Comparison of ENCODE assay signal across 9 cellular contexts in genomic region chr1:170562644-170563338, GRCh38. TPM values are rescaled to one million over a fixed set of nuclear protein-coding genes. Genes with fewer than 3 reads are reported as not detected.
A peak's percentile ranks its signal among the peaks of the same experiment; 100 is the strongest.
DNase-seq lines count a peak whose midpoint lies in the region; ATAC-seq and TF ChIP-seq lines count a peak whose summit lies in the region.
"Had no signal": no experiment of that assay in that cellular context is flagged by ENCODE, and none has a peak within 500 bp of the region (broad histone marks: within the 10 kb centered on the region; RNA-seq: fewer than 3 reads in every experiment).

No MANE protein-coding gene starts in this region.

- H3K36me3 Mint-ChIP-seq in CD8-positive, alpha-beta T cell: peaks cover 6% of the 10 kb centered on the region

- no peak overlapping the region for H3K4me3 Mint-ChIP-seq in CD8-positive, alpha-beta T cell

- in situ Hi-C loops in mammary epithelial cell (cut with MboI; ENCODE audit: low sequenced_read_pairs in 2 of 2): no loop called here

- no TSS peak for BruUV-seq in mammary epithelial cell (replicated peaks; lab: Mats Ljungman, UMichigan)

- no peak overlapping the region for H3K27ac ChIP-seq in CD8-positive, alpha-beta T cell (ENCODE audit: low read depth, low read length)
- H3K27ac ChIP-seq in mammary epithelial cell (ENCODE audit: insufficient read depth, low read depth, low read length) (peak overlapping the region; percentile 53), left lung (peak overlapping the region; percentile 56 to 83), thyroid gland (peak overlapping the region; percentile 50 to 55 (median 51))

- 7% methylated on average over 7 of the region's 7 CpGs for WGBS in mammary epithelial cell (ENCODE audit: low coverage, missing lambda C conversion rate)
- WGBS in thyroid gland, 2 donors: 54 to 58% methylated on average over 7 of the region's 7 CpGs

- no peak overlapping the region for H3K27ac Mint-ChIP-seq in CD8-positive, alpha-beta T cell
- H3K27ac Mint-ChIP-seq: IgD-negative memory B cell had no signal

- no peaks in the 10 kb centered on the region for H4K20me1 ChIP-seq in mammary epithelial cell (ENCODE audit: insufficient read depth, low read length)

- H3K27me3 Mint-ChIP-seq in CD8-positive, alpha-beta T cell (ENCODE audit: low read depth): peaks cover 8% of the 10 kb centered on the region

- H2AFZ ChIP-seq in mammary epithelial cell (ENCODE audit: low read depth, low read length): peak overlapping the region; percentile 80

- peaks cover 4% of the 10 kb centered on the region for H3K4me1 Mint-ChIP-seq in CD8-positive, alpha-beta T cell (ENCODE audit: low read depth)
- H3K4me1 Mint-ChIP-seq: IgD-negative memory B cell had no signal

- POLR2A ChIA-PET in CD8-positive, alpha-beta T cell (lab: Charles Lee): no interaction called here

- CTCF ChIA-PET in CD8-positive, alpha-beta T cell (lab: Charles Lee): no interaction called here
- CTCF ChIA-PET in mammary epithelial cell (lab: Charles Lee; ENCODE audit: low non-redundant PET): interaction anchor here (0.7 kb wide), 1 partner anchor 104 kb away, joined by 3 read pairs; no protein-coding TSS in a partner anchor

- ATAC-seq in CD8-positive, alpha-beta T cell: peak; percentile 23
- ATAC-seq in GM21723 (IDR thresholded peaks at IDR 0.05; ENCODE audit: unreplicated experiment) (peak; percentile 60), left lung (peak; percentile 92)

- dilution Hi-C loops in mammary epithelial cell (cut with HindIII; ENCODE audit: low sequenced_read_pairs): no loop called here

- H3K36me3 ChIP-seq in CD8-positive, alpha-beta T cell (ENCODE audit: insufficient read depth, low read length): peaks cover 2% of the 10 kb centered on the region
- no peaks in the 10 kb centered on the region for H3K36me3 ChIP-seq in mammary epithelial cell (ENCODE audit: insufficient read depth, low read length)
- no peaks in the 10 kb centered on the region for H3K36me3 ChIP-seq in left lung
- no peaks in the 10 kb centered on the region for H3K36me3 ChIP-seq in thyroid gland

- peak in 2 of 7 experiments; percentile 2 to 4 for DNase-seq in CD8-positive, alpha-beta T cell
- peak; percentile 22 for DNase-seq in NCI-H460 (ENCODE audit: extremely low read depth, low read depth)
- DNase-seq in mammary epithelial cell: peak; percentile 80
- DNase-seq in left lung: peak in 1 of 2 donors; percentile 51
- peak; percentile 11 to 17 for DNase-seq in thyroid gland
- DNase-seq in NCI-H82 treated with DMSO at 0.1 percent for 48 hours (lab: John Stamatoyannopoulos, UW; ENCODE audit: unreplicated experiment): no peak
- no peak for DNase-seq in GM19238 (ENCODE audit: insufficient read length, low spot score)

- no peaks in the 10 kb centered on the region for H3K4me1 ChIP-seq in CD8-positive, alpha-beta T cell (ENCODE audit: insufficient read depth, low read length)
- H3K4me1 ChIP-seq in mammary epithelial cell (ENCODE audit: insufficient read depth, low read length) (peaks cover 15% of the 10 kb centered on the region), left lung (peaks cover 5 to 7% of the 10 kb centered on the region in 2 donors), thyroid gland (no peaks in the 10 kb centered on the region)

- H3K79me2 ChIP-seq in mammary epithelial cell (ENCODE audit: insufficient read depth, low read length): no peaks in the 10 kb centered on the region

- intact Hi-C loops in CD8-positive, alpha-beta T cell (cut with DNase I, micrococcal nuclease): no loop called here
- intact Hi-C loops in mammary epithelial cell (cut with micrococcal nuclease) (loop anchor here (2.0 kb wide), 1 partner anchor 30 kb away; the partner anchor contains the start of gene GORAB), left lung (cut with DNase I) (no loop called here), thyroid gland (cut with DNase I) (no loop called here)

- H3K4me3 ChIP-seq in CD8-positive, alpha-beta T cell (ENCODE audit: low read depth, low read length): no peak overlapping the region
- H3K4me3 ChIP-seq in mammary epithelial cell (replicated peaks in 1 of 3; ENCODE audit: insufficient read depth in 1 of 3, low read depth in 2 of 3, low read length in 3 of 3): no peak overlapping the region
- H3K4me3 ChIP-seq in left lung: no peak overlapping the region
- H3K4me3 ChIP-seq in thyroid gland (replicated peaks in 1 of 3): no peak overlapping the region

- no peak overlapping the region for H3K9ac ChIP-seq in mammary epithelial cell (ENCODE audit: insufficient read depth, low read length)

- no peaks in the 10 kb centered on the region for H3K9me3 ChIP-seq in CD8-positive, alpha-beta T cell (ENCODE audit: low read length)
- H3K9me3 ChIP-seq in mammary epithelial cell (replicated peaks; ENCODE audit: insufficient read depth, low read length): peaks cover 11% of the 10 kb centered on the region
- peaks cover 0 to 22% of the 10 kb centered on the region in 2 donors for H3K9me3 ChIP-seq in left lung
- H3K9me3 ChIP-seq in thyroid gland: no peaks in the 10 kb centered on the region

- H3K9me3 Mint-ChIP-seq in CD8-positive, alpha-beta T cell: peaks cover 21% of the 10 kb centered on the region

- no peaks in the 10 kb centered on the region for H3K27me3 ChIP-seq in CD8-positive, alpha-beta T cell (ENCODE audit: insufficient read depth, low read length)
- no peaks in the 10 kb centered on the region for H3K27me3 ChIP-seq in mammary epithelial cell (ENCODE audit: insufficient read depth, low read length)
- H3K27me3 ChIP-seq in left lung: no peaks in the 10 kb centered on the region
- no peaks in the 10 kb centered on the region for H3K27me3 ChIP-seq in thyroid gland

- TF ChIP-seq POLR2A in thyroid gland (IDR thresholded peaks at IDR 0.05): no peak

- TF ChIP-seq CTCF in CD8-positive, alpha-beta T cell (IDR thresholded peaks at IDR 0.05): no peak
- TF ChIP-seq CTCF in mammary epithelial cell (conservative IDR thresholded peaks at IDR 0.05 in 1 of 2, IDR thresholded peaks at IDR 0.05 in 1 of 2; ENCODE audit: extremely low read depth in 1 of 2, insufficient read depth in 1 of 2, low read depth in 1 of 2, low read length in 2 of 2) (no peak), left lung (IDR thresholded peaks at IDR 0.05) (no peak), thyroid gland (IDR thresholded peaks at IDR 0.05) (no peak)

- H3K4me2 ChIP-seq in mammary epithelial cell (ENCODE audit: insufficient read depth, low read depth, low read length): peak overlapping the region; percentile 70

RNA-seq across cellular contexts. Expression of gene GORAB, which starts 30.8 kb away (rescaled TPM):
- total RNA-seq in CD8-positive, alpha-beta T cell: 10 to 100 TPM; 24.8 to 26.1 TPM
- total RNA-seq in NCI-H460 (2014; rRNA removed; shearing (Covaris generic)): 9.7 and 16.5 TPM in 2 replicates
- 27.3 and 30.9 TPM in 2 replicates for polyA plus RNA-seq in NCI-H460 (2014; cell fraction: nucleus; rRNA removed)
- total RNA-seq in mammary epithelial cell (1 to 10 TPM; 8.3 to 9.2 TPM), left lung (10 to 100 TPM; 11.1 to 15.5 TPM), thyroid gland (10 to 100 TPM; 13.6 to 29.3 (median 16.7) TPM)
- polyA plus RNA-seq in mammary epithelial cell: 4.1 TPM
- 35.5 TPM for polyA minus RNA-seq in mammary epithelial cell

Comparison
In these comparisons a context has a peak if more than half of its experiments do, and no peak if none do; other contexts are left out.
1. ATAC-seq: peak in every context shown above with its lines; median percentile 92 in left lung; 60 in GM21723; 23 in CD8-positive, alpha-beta T cell.
2. DNase-seq: peak in NCI-H460 (single experiment), mammary epithelial cell (single experiment) and thyroid gland (2 of 2); none in NCI-H82 treated with DMSO at 0.1 percent for 48 hours (single experiment) and GM19238 (single experiment).